24 cellular contexts compared by ENCODE assay signal in the genomic region with DNA sequence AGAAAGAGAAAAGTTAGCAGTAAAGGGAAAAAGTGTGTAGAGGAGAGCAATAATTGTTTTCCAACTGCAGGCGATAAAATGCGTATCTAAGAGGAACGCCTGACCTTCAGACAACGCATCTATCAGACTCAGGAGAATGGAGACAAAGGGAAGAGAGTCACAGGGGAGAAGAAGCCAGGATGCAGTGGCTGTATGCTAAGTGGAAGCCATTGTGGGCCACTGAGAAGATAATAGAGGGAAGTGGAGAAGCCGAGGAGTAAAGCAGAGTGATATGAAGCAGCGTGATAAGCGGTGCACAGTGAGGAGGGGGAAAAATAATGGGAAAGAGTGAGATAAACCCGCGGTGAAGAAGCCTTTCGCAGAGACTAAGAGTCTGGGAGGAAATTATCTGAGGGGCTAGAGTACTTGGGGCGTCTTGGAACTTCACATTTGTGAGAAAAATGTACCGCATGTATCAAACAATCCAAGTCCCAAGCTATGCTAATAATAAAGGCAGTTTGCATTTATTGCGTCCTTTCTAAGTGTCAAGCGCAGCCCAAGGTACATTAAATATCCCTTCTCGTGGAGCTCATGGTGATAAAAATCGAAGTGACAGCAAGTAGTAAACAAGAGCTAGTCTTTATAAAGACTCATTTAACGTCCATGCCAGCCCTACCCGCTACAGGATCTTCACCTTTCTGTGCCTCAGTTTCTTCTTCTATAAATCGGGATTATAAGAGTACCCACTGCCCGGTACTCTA.
"Had no signal": no experiment of that assay in that cellular context is flagged by ENCODE, and none has a peak within 500 bp of the region (broad histone marks: within the 10 kb centered on the region; RNA-seq: fewer than 3 reads in every experiment).

No MANE protein-coding gene starts in this region.

- H3K4me3 ChIP-seq: adrenal gland, body of pancreas, cardiac muscle cell, colonic mucosa had no signal

- H3K27ac Mint-ChIP-seq: activated CD8-positive, alpha-beta T cell treated with anti-CD3 and anti-CD28 coated beads for 36 hours; activated naive CD4-positive, alpha-beta T cell treated with anti-CD3 and anti-CD28 coated beads for 36 hours; activated naive CD4-positive, alpha-beta T cell treated with anti-CD3 and anti-CD28 coated beads, Interleukin-2, amount 50 U/mL, for 24 hours; activated naive CD8-positive, alpha-beta T cell treated with anti-CD3 and anti-CD28 coated beads for 36 hours; activated naive CD8-positive, alpha-beta T cell treated with anti-CD3 and anti-CD28 coated beads, Interleukin-2, amount 50 U/mL, for 24 hours; activated T-helper 17 cell treated with anti-CD3 and anti-CD28 coated beads, Interleukin-2, amount 50 U/mL, for 72 hours had no signal

- DNase-seq: activated CD4-positive, alpha-beta T cell treated with anti-CD3 and anti-CD28 coated beads for 48 hours; activated CD4-positive, alpha-beta T cell treated with anti-CD3 and anti-CD28 coated beads, Interleukin-2, amount 50 U/mL, for 1 hour; activated CD4-positive, alpha-beta T cell treated with anti-CD3 and anti-CD28 coated beads, Interleukin-2, amount 50 U/mL, for 48 hours; activated CD8-positive, alpha-beta memory T cell treated with anti-CD3 and anti-CD28 coated beads for 24 hours; activated CD8-positive, alpha-beta T cell treated with anti-CD3 and anti-CD28 coated beads for 36 hours; activated effector memory CD4-positive, alpha-beta T cell treated with Interleukin-2 at 50 U/mL for 16 hours; activated naive CD4-positive, alpha-beta T cell treated with anti-CD3 and anti-CD28 coated beads for 36 hours; activated naive CD8-positive, alpha-beta T cell treated with anti-CD3 and anti-CD28 coated beads for 36 hours; activated naive CD8-positive, alpha-beta T cell treated with anti-CD3 and anti-CD28 coated beads, Interleukin-2, amount 50 U/mL, for 24 hours; activated T-cell treated with anti-CD3 and anti-CD28 coated beads, Interleukin-2, amount 50 U/mL, for 4 hours; adrenal gland; amygdala; aorta; body of pancreas; central memory CD4-positive, alpha-beta T cell; cerebellar nuclear complex; colonic mucosa; effector CD8-positive, alpha-beta T cell; foreskin fibroblast; T-helper 2 cell had no signal

- H3K27me3 ChIP-seq: adrenal gland, body of pancreas, cardiac muscle cell, colonic mucosa had no signal

- H3K9me3 ChIP-seq: adrenal gland, body of pancreas, colonic mucosa had no signal

- H3K36me3 Mint-ChIP-seq: activated naive CD8-positive, alpha-beta T cell treated with anti-CD3 and anti-CD28 coated beads for 36 hours had no signal

- H3K4me3 Mint-ChIP-seq: activated CD8-positive, alpha-beta T cell treated with anti-CD3 and anti-CD28 coated beads for 36 hours; activated naive CD4-positive, alpha-beta T cell treated with anti-CD3 and anti-CD28 coated beads for 36 hours; activated naive CD4-positive, alpha-beta T cell treated with anti-CD3 and anti-CD28 coated beads, Interleukin-2, amount 50 U/mL, for 24 hours; activated naive CD8-positive, alpha-beta T cell treated with anti-CD3 and anti-CD28 coated beads for 36 hours; activated naive CD8-positive, alpha-beta T cell treated with anti-CD3 and anti-CD28 coated beads, Interleukin-2, amount 50 U/mL, for 24 hours; activated T-cell treated with anti-CD3 and anti-CD28 coated beads, Interleukin-2, amount 50 U/mL, for 4 hours; activated T-helper 17 cell treated with anti-CD3 and anti-CD28 coated beads, Interleukin-2, amount 50 U/mL, for 72 hours had no signal

- H3K27ac ChIP-seq: adrenal gland, body of pancreas, cardiac muscle cell, colonic mucosa had no signal

- H3K36me3 ChIP-seq: adrenal gland, cardiac muscle cell, colonic mucosa had no signal

- ATAC-seq: activated CD8-positive, alpha-beta T cell treated with anti-CD3 and anti-CD28 coated beads for 36 hours; activated naive CD8-positive, alpha-beta T cell treated with anti-CD3 and anti-CD28 coated beads, Interleukin-2, amount 50 U/mL, for 24 hours; activated T-cell treated with anti-CD3 and anti-CD28 coated beads, Interleukin-2, amount 50 U/mL, for 4 hours; activated T-helper 17 cell treated with anti-CD3 and anti-CD28 coated beads, Interleukin-2, amount 50 U/mL, for 72 hours; body of pancreas; esophagus mucosa had no signal

- H3K4me1 ChIP-seq: adrenal gland, colonic mucosa had no signal

- H3K4me1 Mint-ChIP-seq: activated naive CD8-positive, alpha-beta T cell treated with anti-CD3 and anti-CD28 coated beads for 36 hours; activated naive CD8-positive, alpha-beta T cell treated with anti-CD3 and anti-CD28 coated beads, Interleukin-2, amount 50 U/mL, for 24 hours; activated T-helper 17 cell treated with anti-CD3 and anti-CD28 coated beads, Interleukin-2, amount 50 U/mL, for 72 hours had no signal

- H3K27me3 Mint-ChIP-seq: activated CD8-positive, alpha-beta T cell treated with anti-CD3 and anti-CD28 coated beads for 36 hours; activated naive CD4-positive, alpha-beta T cell treated with anti-CD3 and anti-CD28 coated beads, Interleukin-2, amount 50 U/mL, for 24 hours; activated naive CD8-positive, alpha-beta T cell treated with anti-CD3 and anti-CD28 coated beads for 36 hours; activated T-helper 17 cell treated with anti-CD3 and anti-CD28 coated beads, Interleukin-2, amount 50 U/mL, for 72 hours had no signal
